Comparison of ENCODE assay signal across 9 cellular contexts in the genomic region with DNA sequence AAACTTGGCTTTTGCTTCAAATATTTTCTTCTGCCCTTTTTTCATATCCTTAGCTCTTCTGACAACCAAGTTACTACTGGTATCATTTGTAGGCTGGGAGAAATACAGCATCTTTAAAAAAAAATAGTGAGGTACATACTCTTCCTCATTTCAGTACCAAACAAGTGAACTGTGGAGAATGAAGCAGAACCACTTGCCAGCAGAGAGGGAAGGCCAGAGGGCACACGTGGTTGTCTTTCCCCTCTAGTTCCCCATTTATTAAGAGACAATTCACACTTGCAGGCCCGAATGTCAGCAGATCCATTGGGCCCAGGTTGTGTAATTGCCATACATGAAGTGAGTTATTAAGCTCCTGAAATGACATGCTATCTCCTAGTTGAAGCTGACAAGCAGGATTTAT. TPM values are rescaled to one million over a fixed set of nuclear protein-coding genes. Genes with fewer than 3 reads are reported as not detected.
DNase-seq lines count a peak whose midpoint lies in the region; ATAC-seq and TF ChIP-seq lines count a peak whose summit lies in the region.
"Had no signal": no experiment of that assay in that cellular context is flagged by ENCODE, and none has a peak within 500 bp of the region (broad histone marks: within the 10 kb centered on the region; RNA-seq: fewer than 3 reads in every experiment).

No MANE protein-coding gene starts in this region.

- no peak for TF ChIP-seq CTCF in left ventricle myocardium inferior (IDR thresholded peaks at IDR 0.05; ENCODE audit: borderline replicate concordance)
- no peak for TF ChIP-seq CTCF in vagina (IDR thresholded peaks at IDR 0.05)

- H3K36me3 ChIP-seq in left ventricle myocardium inferior (no peaks in the 10 kb centered on the region), vagina (no peaks in the 10 kb centered on the region)

- intact Hi-C loops in left ventricle myocardium inferior (cut with micrococcal nuclease) (no loop called here), left cardiac atrium (cut with DNase I) (loop anchor here in 1 of 2 donors (5.0 kb wide), 1 partner anchor 103 kb away; no protein-coding TSS in a partner anchor), vagina (cut with DNase I) (loop anchor here (5.0 kb wide), 1 partner anchor 98 kb away; no protein-coding TSS in a partner anchor)

- CTCF ChIA-PET in HEK293T (lab: Yijun Ruan, JAX) = no interaction called here

- POLR2A ChIA-PET in HEK293T (lab: Yijun Ruan, JAX) = no interaction called here

- H3K36me3 Mint-ChIP-seq in activated T-helper 17 cell treated with anti-CD3 and anti-CD28 coated beads, Interleukin-2, amount 50 U/mL, for 72 hours (ENCODE audit: low read depth) = peaks cover 75% of the 10 kb centered on the region

- H3K27ac ChIP-seq in left ventricle myocardium inferior (replicated peaks) (peak overlapping the region; percentile 99), vagina (peak overlapping the region; percentile 75)

- H3K27ac Mint-ChIP-seq in activated T-helper 17 cell treated with anti-CD3 and anti-CD28 coated beads, Interleukin-2, amount 50 U/mL, for 72 hours = peak overlapping the region; percentile 96

- TF ChIP-seq POLR2A in vagina (IDR thresholded peaks at IDR 0.05) = no peak

- peak overlapping the region; percentile 2 for H3K4me3 ChIP-seq in left ventricle myocardium inferior
- no peak overlapping the region for H3K4me3 ChIP-seq in vagina

- H3K4me3 Mint-ChIP-seq in activated T-helper 17 cell treated with anti-CD3 and anti-CD28 coated beads, Interleukin-2, amount 50 U/mL, for 72 hours = peak overlapping the region; percentile 96

- no peak for ATAC-seq in left cardiac atrium
- no peak for ATAC-seq in activated T-helper 17 cell treated with anti-CD3 and anti-CD28 coated beads, Interleukin-2, amount 50 U/mL, for 72 hours (replicated peaks)

- H3K9me3 ChIP-seq in left ventricle myocardium inferior (replicated peaks) (no peaks in the 10 kb centered on the region), vagina (no peaks in the 10 kb centered on the region)

- H3K27me3 Mint-ChIP-seq in activated T-helper 17 cell treated with anti-CD3 and anti-CD28 coated beads, Interleukin-2, amount 50 U/mL, for 72 hours = no peaks in the 10 kb centered on the region

- no peaks in the 10 kb centered on the region for H3K9me3 Mint-ChIP-seq in activated T-helper 17 cell treated with anti-CD3 and anti-CD28 coated beads, Interleukin-2, amount 50 U/mL, for 72 hours

- DNase-seq in left ventricle myocardium inferior = peak; percentile 27
- no peak for DNase-seq in left cardiac atrium
- peak; percentile 30 for DNase-seq in midbrain (lab: John Stamatoyannopoulos, UW)
- DNase-seq in vagina (ENCODE audit: extremely low spot score in 2 of 2) = no peak
- DNase-seq in HEK293T (ENCODE audit: extremely low spot score) = no peak
- no peak for DNase-seq in inferior parietal cortex (ENCODE audit: extremely low spot score)
- DNase-seq in NCI-H1417 (lab: John Stamatoyannopoulos, UW) = no peak

- H3K4me1 Mint-ChIP-seq in activated T-helper 17 cell treated with anti-CD3 and anti-CD28 coated beads, Interleukin-2, amount 50 U/mL, for 72 hours = peaks cover 62% of the 10 kb centered on the region

- H3K27me3 ChIP-seq in left ventricle myocardium inferior (ENCODE audit: low read depth) (no peaks in the 10 kb centered on the region), vagina (no peaks in the 10 kb centered on the region)

- H3K4me1 ChIP-seq in left ventricle myocardium inferior = peaks cover 88% of the 10 kb centered on the region
- peaks cover 84% of the 10 kb centered on the region for H3K4me1 ChIP-seq in vagina

TF ChIP-seq in HEK293T, 16 proteins besides CTCF, POLR2A, EP300 and RAD21:
- TF ChIP-seq FOXA1 (IDR thresholded peaks at IDR 0.05) = no peak
- TF ChIP-seq, protein P1, sequence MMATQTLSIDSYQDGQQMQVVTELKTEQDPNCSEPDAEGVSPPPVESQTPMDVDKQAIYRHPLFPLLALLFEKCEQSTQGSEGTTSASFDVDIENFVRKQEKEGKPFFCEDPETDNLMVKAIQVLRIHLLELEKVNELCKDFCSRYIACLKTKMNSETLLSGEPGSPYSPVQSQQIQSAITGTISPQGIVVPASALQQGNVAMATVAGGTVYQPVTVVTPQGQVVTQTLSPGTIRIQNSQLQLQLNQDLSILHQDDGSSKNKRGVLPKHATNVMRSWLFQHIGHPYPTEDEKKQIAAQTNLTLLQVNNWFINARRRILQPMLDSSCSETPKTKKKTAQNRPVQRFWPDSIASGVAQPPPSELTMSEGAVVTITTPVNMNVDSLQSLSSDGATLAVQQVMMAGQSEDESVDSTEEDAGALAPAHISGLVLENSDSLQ (IDR thresholded peaks at IDR 0.05) = no peak
- TF ChIP-seq HDGF (IDR thresholded peaks at IDR 0.05; ENCODE audit: borderline replicate concordance) = no peak
- no peak for TF ChIP-seq SUZ12 (IDR thresholded peaks at IDR 0.05)
- TF ChIP-seq LEF1 (IDR thresholded peaks at IDR 0.05; ENCODE audit: borderline replicate concordance) = no peak
- TF ChIP-seq NFRKB (IDR thresholded peaks at IDR 0.05) = no peak
- no peak for TF ChIP-seq TARDBP (IDR thresholded peaks at IDR 0.05)
- TF ChIP-seq ARNT (IDR thresholded peaks at IDR 0.05) = no peak
- no peak for TF ChIP-seq BHLHE40 (IDR thresholded peaks at IDR 0.05; ENCODE audit: borderline replicate concordance)
- no peak for TF ChIP-seq L3MBTL2 (conservative IDR thresholded peaks at IDR 0.05)
- no peak for TF ChIP-seq SP1 (IDR thresholded peaks at IDR 0.05)
- TF ChIP-seq ELF4 (IDR thresholded peaks at IDR 0.05) = no peak
- TF ChIP-seq FOXM1 (IDR thresholded peaks at IDR 0.05; ENCODE audit: borderline replicate concordance) = no peak
- no peak for TF ChIP-seq CTBP1 (IDR thresholded peaks at IDR 0.05; ENCODE audit: borderline replicate concordance)
- TF ChIP-seq ZNF384 (IDR thresholded peaks at IDR 0.05) = no peak

RNA-seq across cellular contexts. Expression of a gene that starts 3.2 kb away (rescaled TPM):
- total RNA-seq in left ventricle myocardium inferior = 23.9 TPM
- total RNA-seq in left cardiac atrium = 10 to 100 TPM; 21.8 to 28.1 TPM
- total RNA-seq in activated T-helper 17 cell treated with anti-CD3 and anti-CD28 coated beads, Interleukin-2, amount 50 U/mL, for 72 hours = 10 to 100 TPM; 76.9 to 96.4 TPM
- total RNA-seq in vagina = 36.6 TPM

RNA-seq across cellular contexts. Expression of a gene that starts 39.9 kb away (rescaled TPM):
- not detected for total RNA-seq in left ventricle myocardium inferior
- not detected for total RNA-seq in left cardiac atrium
- total RNA-seq in activated T-helper 17 cell treated with anti-CD3 and anti-CD28 coated beads, Interleukin-2, amount 50 U/mL, for 72 hours = not detected
- total RNA-seq in vagina = not detected
- total RNA-seq: Daoy had no signal

Comparison
In these comparisons a context has a peak if more than half of its experiments do, and no peak if none do; other contexts are left out.
1. DNase-seq: peak in left ventricle myocardium inferior (single experiment) and midbrain (single experiment); none in left cardiac atrium (single experiment), vagina (0 of 2), HEK293T (single experiment), inferior parietal cortex (single experiment) and NCI-H1417 (0 of 3).